ENCODE assay signal across 19 cellular contexts in genomic region chr5:122755740-122756139, GRCh38. TPM values are rescaled to one million over a fixed set of nuclear protein-coding genes. Genes with fewer than 3 reads are reported as not detected.
DNase-seq lines count a peak whose midpoint lies in the region; ATAC-seq, FAIRE-seq and TF ChIP-seq lines count a peak whose summit lies in the region.
"Had no signal": no experiment of that assay in that cellular context is flagged by ENCODE, and none has a peak within 500 bp of the region (broad histone marks: within the 10 kb centered on the region; RNA-seq: fewer than 3 reads in every experiment).

No MANE protein-coding gene starts in this region.

- no peak overlapping the region for H3K27ac ChIP-seq in astrocyte (ENCODE audit: low read depth, low read length)
- H3K27ac ChIP-seq: colonic mucosa had no signal

- intact Hi-C loops in CD14-positive monocyte (cut with micrococcal nuclease): no loop called here

- no peaks in the 10 kb centered on the region for H3K27me3 ChIP-seq in astrocyte (ENCODE audit: insufficient read depth, low read length)
- H3K27me3 ChIP-seq: BE2C, colonic mucosa had no signal

- H3K4me3 Mint-ChIP-seq in CD14-positive monocyte (peak overlapping the region in 1 of 2 donors; percentile 60), astrocyte (ENCODE audit: unreplicated experiment) (no peak overlapping the region)
- H3K4me3 Mint-ChIP-seq: neural crest cell, type B pancreatic cell had no signal

- no peaks in the 10 kb centered on the region for H4K20me1 ChIP-seq in astrocyte (ENCODE audit: insufficient read depth, low read length)

- H3K9ac ChIP-seq in astrocyte (ENCODE audit: low read length): no peak overlapping the region

- FAIRE-seq in astrocyte (lab: Jason Lieb, UNC): no peak

- no peaks in the 10 kb centered on the region for H3K36me3 ChIP-seq in astrocyte (ENCODE audit: insufficient read depth, low read length)
- H3K36me3 ChIP-seq: BE2C, colonic mucosa had no signal

- H3K36me3 Mint-ChIP-seq in CD14-positive monocyte (no peaks in the 10 kb centered on the region), astrocyte (ENCODE audit: low read depth, unreplicated experiment) (no peaks in the 10 kb centered on the region)
- H3K36me3 Mint-ChIP-seq: stimulated activated naive B cell treated with anti-CD40 and anti-IgM and Interleukin-4, amounts not matched to agents 10 μg/mL and 1 μg/mL and 100 μg/mL, for 72 hours; type B pancreatic cell had no signal

- no peaks in the 10 kb centered on the region for H3K9me3 ChIP-seq in astrocyte (ENCODE audit: insufficient read depth, low read depth, low read length)
- H3K9me3 ChIP-seq: BE2C, colonic mucosa had no signal

- no peak overlapping the region for H3K4me3 ChIP-seq in astrocyte (ENCODE audit: insufficient read depth, low read depth, low read length)
- H3K4me3 ChIP-seq: colonic mucosa had no signal

- H2AFZ ChIP-seq in astrocyte (ENCODE audit: low read depth, low read length): no peak overlapping the region

- ATAC-seq in HG02973 (IDR thresholded peaks at IDR 0.05; ENCODE audit: unreplicated experiment): peak; percentile 4

- H3K27me3 Mint-ChIP-seq in CD14-positive monocyte (ENCODE audit: low read depth in 3 of 3): peaks cover 1 to 6% (median 2%) of the 10 kb centered on the region in 3 donors
- no peaks in the 10 kb centered on the region for H3K27me3 Mint-ChIP-seq in astrocyte (ENCODE audit: low read depth, unreplicated experiment)

- H3K4me1 ChIP-seq in astrocyte (ENCODE audit: insufficient read depth, low read length): peaks cover 4% of the 10 kb centered on the region
- H3K4me1 ChIP-seq: BE2C, colonic mucosa had no signal

- H3K4me1 Mint-ChIP-seq in CD14-positive monocyte (peaks cover 24% of the 10 kb centered on the region), astrocyte (ENCODE audit: low read depth, unreplicated experiment) (peaks cover 26% of the 10 kb centered on the region)

- DNase-seq in CD14-positive monocyte (ENCODE audit: low spot score) (no peak), astrocyte (ENCODE audit: low read depth) (no peak), left kidney (ENCODE audit: low read depth, low spot score) (peak; percentile 37), GF-D8 (lab: John Stamatoyannopoulos, UW) (no peak), hippocampal formation (lab: John Stamatoyannopoulos, UW) (no peak), SW480 (ENCODE audit: low spot score) (no peak), medulla oblongata (ENCODE audit: extremely low spot score) (no peak)
- DNase-seq: activated CD8-positive, alpha-beta memory T cell treated with anti-CD3 and anti-CD28 coated beads for 24 hours; activated effector memory CD4-positive, alpha-beta T cell treated with Interleukin-2 at 50 U/mL for 16 hours; anterior cingulate cortex; BE2C; colonic mucosa; NCI-H1417 treated with DMSO at 0.1 percent for 48 hours; NCI-H82; stimulated activated CD4-positive, alpha-beta T cell treated with anti-CD3 and anti-CD28 coated beads, Interleukin-12 subunit alpha, Interleukin-12 subunit beta, amount 100 ng/mL, for 4 hours; stimulated activated naive B cell treated with anti-CD40 and anti-IgM and Interleukin-4, amounts not matched to agents 10 μg/mL and 1 μg/mL and 100 μg/mL, for 72 hours had no signal

- no peaks in the 10 kb centered on the region for H3K9me3 Mint-ChIP-seq in CD14-positive monocyte
- H3K9me3 Mint-ChIP-seq in astrocyte (ENCODE audit: unreplicated experiment): no peaks in the 10 kb centered on the region
- H3K9me3 Mint-ChIP-seq: stimulated activated naive B cell treated with anti-CD40 and anti-IgM and Interleukin-4, amounts not matched to agents 10 μg/mL and 1 μg/mL and 100 μg/mL, for 72 hours had no signal

- no peaks in the 10 kb centered on the region for H3K79me2 ChIP-seq in astrocyte (ENCODE audit: insufficient read depth, low read length)

- H3K4me2 ChIP-seq in astrocyte (ENCODE audit: low read length): no peak overlapping the region

- TF ChIP-seq CTCF in CD14-positive monocyte (IDR thresholded peaks at IDR 0.05) (no peak), astrocyte (IDR thresholded peaks at IDR 0.05; ENCODE audit: insufficient read depth, low read depth, low read length) (no peak)

- H3K27ac Mint-ChIP-seq in CD14-positive monocyte: peak overlapping the region; percentile 76 to 93 (median 88)
- peak overlapping the region; percentile 93 for H3K27ac Mint-ChIP-seq in astrocyte (ENCODE audit: unreplicated experiment)
- H3K27ac Mint-ChIP-seq: type B pancreatic cell had no signal

RNA-seq across cellular contexts. Expression of gene SNX2, which starts 19.1 kb away (rescaled TPM):
- polyA plus RNA-seq in CD14-positive monocyte: 100 to 1,000 TPM; 263 to 264 TPM
- 82.8 and 87.2 TPM in 2 replicates for total RNA-seq in astrocyte
